9 cellular contexts compared by ENCODE assay signal in the genomic region with DNA sequence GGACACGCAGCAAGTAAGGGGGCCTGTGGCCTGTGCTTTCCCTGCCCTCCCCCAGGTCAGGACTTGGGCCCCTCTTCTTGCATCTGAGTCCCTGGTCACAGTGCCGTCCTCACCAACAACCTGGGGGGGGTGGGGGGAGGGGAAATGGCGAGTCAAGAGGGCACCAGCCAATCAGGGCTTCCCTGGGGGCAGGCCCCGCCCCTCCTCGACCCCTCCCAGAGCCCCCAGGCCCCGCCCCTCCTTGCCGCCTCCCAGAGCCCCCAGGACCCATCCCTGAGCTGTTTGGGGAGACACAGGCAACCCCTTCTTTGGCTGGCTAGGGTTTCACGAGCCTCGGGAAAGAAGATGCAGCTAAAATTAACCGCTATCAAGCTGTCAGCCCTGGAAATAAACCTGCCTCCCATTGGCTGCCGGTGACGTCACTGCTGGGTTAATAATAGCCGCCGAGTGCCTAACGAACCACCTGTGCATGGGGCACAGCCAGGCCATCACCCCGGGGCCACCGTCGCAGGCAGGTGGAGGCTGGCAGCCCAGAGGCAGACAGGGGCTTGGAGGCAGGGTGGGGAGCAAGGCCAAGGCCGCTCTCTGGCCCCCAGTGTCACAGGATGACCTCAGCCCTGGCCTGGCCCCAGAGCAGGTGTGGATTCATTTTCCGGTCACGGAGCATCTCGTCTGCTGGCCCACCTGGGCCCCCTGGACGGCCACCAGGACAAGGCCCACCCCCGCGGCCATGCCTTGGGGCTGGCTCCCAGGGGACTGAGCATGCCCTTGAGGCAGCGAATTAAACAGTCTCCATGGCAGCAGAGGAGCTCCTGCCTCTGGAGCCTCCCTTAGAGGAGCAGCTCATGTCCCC. TPM values are rescaled to one million over a fixed set of nuclear protein-coding genes. Genes with fewer than 3 reads are reported as not detected.
DNase-seq lines count a peak whose midpoint lies in the region; ATAC-seq and TF ChIP-seq lines count a peak whose summit lies in the region.
"Had no signal": no experiment of that assay in that cellular context is flagged by ENCODE, and none has a peak within 500 bp of the region (broad histone marks: within the 10 kb centered on the region; RNA-seq: fewer than 3 reads in every experiment).

No MANE protein-coding gene starts in this region.

- H3K9me3 ChIP-seq in HUES6 (ENCODE audit: control insufficient read depth, insufficient read depth, low read depth, low read length) (peaks cover 5% of the 10 kb centered on the region; the same call in 1 of the 2 replicates), endodermal cell (ENCODE audit: control insufficient read depth, low read length) (peaks cover 7% of the 10 kb centered on the region)

- no peaks in the 10 kb centered on the region for H3K36me3 ChIP-seq in HUES6 (ENCODE audit: control insufficient read depth, insufficient read depth, low read length)
- no peaks in the 10 kb centered on the region for H3K36me3 ChIP-seq in endodermal cell (ENCODE audit: control insufficient read depth, insufficient read depth, low read length)

- H3K4me3 ChIP-seq in HUES6 (ENCODE audit: low read depth, low read length) (peak overlapping the region; percentile 51), endodermal cell (ENCODE audit: low read length) (no peak overlapping the region)
- H3K4me3 ChIP-seq: hepatocyte had no signal

- peaks cover 45% of the 10 kb centered on the region for H3K27me3 Mint-ChIP-seq in endodermal cell (ENCODE audit: insufficient read depth)
- H3K27me3 Mint-ChIP-seq in progenitor cell of endocrine pancreas = peaks cover 28% of the 10 kb centered on the region
- peaks cover 15% of the 10 kb centered on the region for H3K27me3 Mint-ChIP-seq in activated naive CD4-positive, alpha-beta T cell treated with anti-CD3 and anti-CD28 coated beads for 36 hours (ENCODE audit: low read depth)

- 47 to 53% methylated on average over 9 to 24 of the region's 26 CpGs for WGBS in endodermal cell (ENCODE audit: insufficient coverage in 1 of 2, insufficient read length in 1 of 2), 2 experiments

- TF ChIP-seq CTCF in endodermal cell (conservative IDR thresholded peaks at IDR 0.05) (no peak), progenitor cell of endocrine pancreas (IDR thresholded peaks at IDR 0.05; ENCODE audit: unreplicated experiment) (no peak)

- DNase-seq in NCI-H446 (lab: John Stamatoyannopoulos, UW) = peak; percentile 60 to 77
- DNase-seq in endodermal cell = peak; percentile 81
- peak; percentile 14 for DNase-seq in progenitor cell of endocrine pancreas (ENCODE audit: low spot score, unreplicated experiment)
- DNase-seq in activated naive CD4-positive, alpha-beta T cell treated with anti-CD3 and anti-CD28 coated beads, Interleukin-2, amount 50 U/mL, for 16 hours = no peak
- DNase-seq in activated naive CD4-positive, alpha-beta T cell treated with anti-CD3 and anti-CD28 coated beads for 36 hours = no peak
- DNase-seq in activated effector memory CD4-positive, alpha-beta T cell treated with anti-CD3 and anti-CD28 coated beads, Interleukin-2, amount 50 U/mL, for 16 hours = no peak

- H3K4me3 Mint-ChIP-seq in endodermal cell (no peak overlapping the region), progenitor cell of endocrine pancreas (ENCODE audit: low read depth) (no peak overlapping the region)
- no peak overlapping the region for H3K4me3 Mint-ChIP-seq in activated naive CD4-positive, alpha-beta T cell treated with anti-CD3 and anti-CD28 coated beads for 36 hours

- peaks cover 7% of the 10 kb centered on the region for H3K9me3 Mint-ChIP-seq in endodermal cell
- H3K9me3 Mint-ChIP-seq in progenitor cell of endocrine pancreas (ENCODE audit: low read depth) = peaks cover 5% of the 10 kb centered on the region
- peaks cover 9% of the 10 kb centered on the region for H3K9me3 Mint-ChIP-seq in activated naive CD4-positive, alpha-beta T cell treated with anti-CD3 and anti-CD28 coated beads for 36 hours

- H3K4me1 ChIP-seq in HUES6 (ENCODE audit: control insufficient read depth, insufficient read depth, low read length) (peaks cover 26% of the 10 kb centered on the region), endodermal cell (ENCODE audit: control insufficient read depth, insufficient read depth, low read length) (no peaks in the 10 kb centered on the region)

- H3K9ac ChIP-seq in HUES6 (ENCODE audit: low read length) (no peak overlapping the region), endodermal cell (ENCODE audit: extremely low read depth, low read length, poor library complexity, severe bottlenecking) (no peak overlapping the region)

- H3K4me1 Mint-ChIP-seq in endodermal cell = no peaks in the 10 kb centered on the region
- H3K4me1 Mint-ChIP-seq in progenitor cell of endocrine pancreas (ENCODE audit: low read depth) = no peaks in the 10 kb centered on the region
- peaks cover 1% of the 10 kb centered on the region for H3K4me1 Mint-ChIP-seq in activated naive CD4-positive, alpha-beta T cell treated with anti-CD3 and anti-CD28 coated beads for 36 hours (ENCODE audit: low read depth)

- CTCF ChIA-PET in activated naive CD4-positive, alpha-beta T cell treated with anti-CD3 and anti-CD28 coated beads for 36 hours (lab: Charles Lee) = no interaction called here

- intact Hi-C loops in activated naive CD4-positive, alpha-beta T cell treated with anti-CD3 and anti-CD28 coated beads for 36 hours (cut with micrococcal nuclease) = no loop called here

- no peaks in the 10 kb centered on the region for H3K36me3 Mint-ChIP-seq in endodermal cell (ENCODE audit: low read depth)
- no peaks in the 10 kb centered on the region for H3K36me3 Mint-ChIP-seq in progenitor cell of endocrine pancreas (ENCODE audit: insufficient read depth)
- H3K36me3 Mint-ChIP-seq in activated naive CD4-positive, alpha-beta T cell treated with anti-CD3 and anti-CD28 coated beads for 36 hours (ENCODE audit: low read depth) = no peaks in the 10 kb centered on the region

- H3K27ac Mint-ChIP-seq in endodermal cell = no peak overlapping the region
- H3K27ac Mint-ChIP-seq in progenitor cell of endocrine pancreas = no peak overlapping the region
- no peak overlapping the region for H3K27ac Mint-ChIP-seq in activated naive CD4-positive, alpha-beta T cell treated with anti-CD3 and anti-CD28 coated beads for 36 hours

- H3K27ac ChIP-seq in HUES6 (ENCODE audit: low read depth, low read length) = no peak overlapping the region
- H3K27ac ChIP-seq in endodermal cell (ENCODE audit: low read depth, low read length) = no peak overlapping the region
- H3K27ac ChIP-seq: hepatocyte had no signal

- no peak for ATAC-seq in HG02885 (IDR thresholded peaks at IDR 0.05; ENCODE audit: poor library complexity, unreplicated experiment)

- H3K27me3 ChIP-seq in HUES6 (ENCODE audit: control insufficient read depth, insufficient read depth, low read length) (peaks cover 57% of the 10 kb centered on the region), endodermal cell (ENCODE audit: control insufficient read depth, insufficient read depth, low read length, poor library complexity, severe bottlenecking) (peaks cover 27% of the 10 kb centered on the region)

RNA-seq across cellular contexts. Expression of a gene that starts 3.2 kb away (rescaled TPM):
- total RNA-seq in endodermal cell (10 to 100 TPM; 12.1 to 22.6 TPM), progenitor cell of endocrine pancreas (11.0 and 11.8 TPM in 2 replicates)
- 24.7 TPM for polyA plus RNA-seq in endodermal cell (2013, experiment 1 of 2)
- 18.3 TPM for polyA plus RNA-seq in endodermal cell (2013, experiment 2 of 2)
- total RNA-seq in activated naive CD4-positive, alpha-beta T cell treated with anti-CD3 and anti-CD28 coated beads for 36 hours = under 1 TPM in 1 of 2 experiments, not detected in 1; 0.12 TPM

RNA-seq across cellular contexts. Expression of a gene that starts 18.5 kb away (rescaled TPM):
- 100 to 1,000 TPM; 247 to 296 TPM for total RNA-seq in endodermal cell
- 318 TPM for polyA plus RNA-seq in endodermal cell (2013, experiment 1 of 2)
- 282 TPM for polyA plus RNA-seq in endodermal cell (2013, experiment 2 of 2)
- 340 and 374 TPM in 2 replicates for total RNA-seq in progenitor cell of endocrine pancreas
- total RNA-seq in activated naive CD4-positive, alpha-beta T cell treated with anti-CD3 and anti-CD28 coated beads for 36 hours = 100 to 1,000 TPM; 189 to 194 TPM

RNA-seq across cellular contexts. Expression of a gene that starts 29.6 kb away (rescaled TPM):
- total RNA-seq in endodermal cell = 10 to 100 TPM; 36.4 to 62.8 TPM
- polyA plus RNA-seq in endodermal cell (2013, experiment 1 of 2) = 111 TPM
- polyA plus RNA-seq in endodermal cell (2013, experiment 2 of 2) = 96.8 TPM
- total RNA-seq in progenitor cell of endocrine pancreas = 14.6 and 15.6 TPM in 2 replicates
- total RNA-seq in activated naive CD4-positive, alpha-beta T cell treated with anti-CD3 and anti-CD28 coated beads for 36 hours = not detected

RNA-seq across cellular contexts. Expression of a gene that starts 35.1 kb away (rescaled TPM):
- under 1 TPM in 1 of 2 donors, not detected in 1; 0.22 TPM for total RNA-seq in endodermal cell
- polyA plus RNA-seq in endodermal cell (2013, experiment 1 of 2) = not detected
- polyA plus RNA-seq in endodermal cell (2013, experiment 2 of 2) = not detected
- 0.29 and 0.31 TPM in 2 replicates for total RNA-seq in progenitor cell of endocrine pancreas
- under 1 TPM; 0.35 to 0.38 TPM for total RNA-seq in activated naive CD4-positive, alpha-beta T cell treated with anti-CD3 and anti-CD28 coated beads for 36 hours

RNA-seq across cellular contexts. Expression of a gene that starts 45.5 kb away (rescaled TPM):
- total RNA-seq in endodermal cell (not detected), progenitor cell of endocrine pancreas (not detected in 2 replicates)
- polyA plus RNA-seq in endodermal cell (2013, experiment 1 of 2) = not detected
- polyA plus RNA-seq in endodermal cell (2013, experiment 2 of 2) = not detected
- not detected for total RNA-seq in activated naive CD4-positive, alpha-beta T cell treated with anti-CD3 and anti-CD28 coated beads for 36 hours
- total RNA-seq: hepatocyte had no signal
- polyA plus RNA-seq: hepatocyte had no signal

Comparison
In these comparisons a context has a peak if more than half of its experiments do, and no peak if none do; other contexts are left out.
1. DNase-seq: peak in NCI-H446 (2 of 2), endodermal cell (single experiment) and progenitor cell of endocrine pancreas (single experiment); none in activated naive CD4-positive, alpha-beta T cell treated with anti-CD3 and anti-CD28 coated beads, Interleukin-2, amount 50 U/mL, for 16 hours (single experiment), activated naive CD4-positive, alpha-beta T cell treated with anti-CD3 and anti-CD28 coated beads for 36 hours (single experiment) and activated effector memory CD4-positive, alpha-beta T cell treated with anti-CD3 and anti-CD28 coated beads, Interleukin-2, amount 50 U/mL, for 16 hours (single experiment).
2. RNA of a gene that starts 3.2 kb away (total RNA-seq): 12.1 to 22.6 TPM in endodermal cell and 11.0 to 11.8 TPM in progenitor cell of endocrine pancreas; 0.12 TPM in activated naive CD4-positive, alpha-beta T cell treated with anti-CD3 and anti-CD28 coated beads for 36 hours; every median in the first group is over 10 times any median in the second.
3. RNA of a gene that starts 29.6 kb away (total RNA-seq): 36.4 to 62.8 TPM in endodermal cell and 14.6 to 15.6 TPM in progenitor cell of endocrine pancreas; not detected in activated naive CD4-positive, alpha-beta T cell treated with anti-CD3 and anti-CD28 coated beads for 36 hours; every median in the first group is over 10 times any median in the second.